In genomic region chr17:11598274-11599221, GRCh38 we compare ENCODE assay signal across 8 cellular contexts. TPM values are rescaled to one million over a fixed set of nuclear protein-coding genes. Genes with fewer than 3 reads are reported as not detected.
A peak's percentile ranks its signal among the peaks of the same experiment; 100 is the strongest.
DNase-seq lines count a peak whose midpoint lies in the region; ATAC-seq and TF ChIP-seq lines count a peak whose summit lies in the region.

TSS of gene DNAH9 (plus strand) at chr17:11598470. CDS start at chr17:11598499, 29 bp downstream.

- peak within 1 kb of the TSS; percentile 88 for H3K27ac ChIP-seq in mesodermal cell (ENCODE audit: low read depth, low read length, severe bottlenecking)
- H3K27ac ChIP-seq in PC-9, result no peak within 1 kb of the TSS

- TF ChIP-seq CTCF in PC-9 (conservative IDR thresholded peaks at IDR 0.05), result no peak

- H3K4me3 ChIP-seq in mesodermal cell (ENCODE audit: extremely low read depth, insufficient read depth, low read length, poor library complexity, severe bottlenecking), result peak within 1 kb of the TSS; percentile 65
- H3K4me3 ChIP-seq in PC-9, result no peak within 1 kb of the TSS

- no peaks in the 10 kb centered on the region for H3F3A ChIP-seq in PC-9 (ENCODE audit: insufficient read depth, low read depth)

- H3K4me2 ChIP-seq in PC-9, result no peak within 1 kb of the TSS

- H3K27me3 ChIP-seq in PC-9 (ENCODE audit: insufficient read depth, low read depth), result no peaks in the 10 kb centered on the region

- H3K79me2 ChIP-seq in PC-9 (ENCODE audit: low read depth), result no peaks in the 10 kb centered on the region

- H3K9me3 ChIP-seq in mesodermal cell (ENCODE audit: control insufficient read depth, low read length), result no peaks in the 10 kb centered on the region
- no peaks in the 10 kb centered on the region for H3K9me3 ChIP-seq in PC-9 (ENCODE audit: insufficient read depth, low read depth)

- CTCF ChIA-PET in PC-9 (lab: Charles Lee), result no interaction called here

- WGBS in mesodermal cell (ENCODE audit: insufficient coverage in 2 of 2), 2 experiments, result 0 to 1% methylated on average over 37 to 66 of the region's 84 CpGs

- H3K36me3 ChIP-seq in mesodermal cell (ENCODE audit: control insufficient read depth, insufficient read depth, low read length), result no peaks in the 10 kb centered on the region
- no peaks in the 10 kb centered on the region for H3K36me3 ChIP-seq in PC-9 (ENCODE audit: low read depth)

- POLR2A ChIA-PET in PC-9 (lab: Charles Lee; ENCODE audit: unreplicated experiment), result no interaction called here

- no peaks in the 10 kb centered on the region for H3K9me2 ChIP-seq in PC-9 (ENCODE audit: insufficient read depth)

- DNase-seq in HK-2 (ENCODE audit: unreplicated experiment) (peak; percentile 53), SHP77 (lab: John Stamatoyannopoulos, UW) (peak; percentile 65 to 80), superior temporal gyrus (ENCODE audit: extremely low spot score) (peak; percentile 92), PC-9 (no peak)

- H3K4me1 ChIP-seq in mesodermal cell (ENCODE audit: control insufficient read depth, insufficient read depth, low read length, poor library complexity, severe bottlenecking) (no peaks in the 10 kb centered on the region), PC-9 (replicated peaks; ENCODE audit: insufficient read depth) (no peaks in the 10 kb centered on the region)

- no TSS peak for BruUV-seq in PC-9 (replicated peaks; lab: Mats Ljungman, UMichigan)

- intact Hi-C loops in PC-9 (cut with micrococcal nuclease; ENCODE audit: unreplicated experiment), result no loop called here

- peak; percentile 100 for ATAC-seq in esophagus mucosa
- ATAC-seq in GM19463 (IDR thresholded peaks at IDR 0.05; ENCODE audit: unreplicated experiment), result no peak
- ATAC-seq in GM21576 (IDR thresholded peaks at IDR 0.05; ENCODE audit: unreplicated experiment), result no peak

- no peak within 1 kb of the TSS for H2AFZ ChIP-seq in PC-9

- no peaks in the 10 kb centered on the region for H4K20me1 ChIP-seq in PC-9 (ENCODE audit: insufficient read depth)

RNA-seq across cellular contexts. Expression of gene DNAH9, which starts in this region (rescaled TPM):
- 0.44 TPM for total RNA-seq in esophagus mucosa
- polyA plus RNA-seq in mesodermal cell (2013, experiment 1 of 2), result 0.92 TPM
- 1.5 TPM for polyA plus RNA-seq in mesodermal cell (2013, experiment 2 of 2)
- total RNA-seq in PC-9 (2021), result not detected in 2 replicates

Comparison
In these comparisons a context has a peak if more than half of its experiments do, and no peak if none do; other contexts are left out.
1. Peak in ATAC-seq in esophagus mucosa; RNA of the gene not detected or under 1 TPM.
2. DNase-seq: peak in HK-2 (single experiment), SHP77 (2 of 2) and superior temporal gyrus (single experiment); none in PC-9 (0 of 2).